In genomic region chr11:117137223-117138086, GRCh38 we compare ENCODE assay signal across 7 cellular contexts. TPM values are rescaled to one million over a fixed set of nuclear protein-coding genes. Genes with fewer than 3 reads are reported as not detected.
DNase-seq lines count a peak whose midpoint lies in the region; ATAC-seq, FAIRE-seq and TF ChIP-seq lines count a peak whose summit lies in the region.
"Not testable (repeated sequence)": the region's sequence is repeated elsewhere in the genome, so short reads cannot be mapped to it uniquely, and the experiment has no call there.

No MANE protein-coding gene starts in this region.

- CTCF ChIA-PET in A549 (lab: Yijun Ruan, JAX); PC-3 (lab: Charles Lee); HepG2 (lab: Yijun Ruan, JAX; ENCODE audit: low intra/inter-chr PET ratio, low total read pairs): not testable (repeated sequence)

- not testable (repeated sequence) for H3K36me3 Mint-ChIP-seq in activated naive CD8-positive, alpha-beta T cell treated with anti-CD3 and anti-CD28 coated beads, Interleukin-2, amount 50 U/mL, for 24 hours (ENCODE audit: low read depth)

- not testable (repeated sequence) for H3K27me3 Mint-ChIP-seq in activated naive CD8-positive, alpha-beta T cell treated with anti-CD3 and anti-CD28 coated beads, Interleukin-2, amount 50 U/mL, for 24 hours

- not testable (repeated sequence) for H2AFZ ChIP-seq in PC-3 (ENCODE audit: low read length); HepG2 (ENCODE audit: low read length)

- not testable (repeated sequence) for TF ChIP-seq POLR2A in A549 (IDR thresholded peaks at IDR 0.05; ENCODE audit: low read length); gastroesophageal sphincter (IDR thresholded peaks at IDR 0.05); HepG2 (IDR thresholded peaks at IDR 0.05; ENCODE audit: insufficient read depth in 1 of 2, low read depth in 2 of 2, low read length in 2 of 2)

- ATAC-seq in A549: peak; percentile 57 to 71; a peak in 5 of 6 replicates
- peak; percentile 60 for ATAC-seq in PC-3
- ATAC-seq in activated naive CD8-positive, alpha-beta T cell treated with anti-CD3 and anti-CD28 coated beads, Interleukin-2, amount 50 U/mL, for 24 hours: peak; percentile 15
- ATAC-seq in gastroesophageal sphincter: peak; percentile 80
- peak; percentile 85 for ATAC-seq in left ventricle myocardium superior
- peak; percentile 64 for ATAC-seq in HepG2
- peak; percentile 65 for ATAC-seq in sciatic nerve

- not testable (repeated sequence) for H3K27me3 ChIP-seq in PC-3 (ENCODE audit: low read length); gastroesophageal sphincter; HepG2 (ENCODE audit: control insufficient read depth in 1 of 2, insufficient read depth in 2 of 2, low read length in 2 of 2)

- not testable (repeated sequence) for H3K4me1 Mint-ChIP-seq in activated naive CD8-positive, alpha-beta T cell treated with anti-CD3 and anti-CD28 coated beads, Interleukin-2, amount 50 U/mL, for 24 hours

- not testable (repeated sequence) for TF ChIP-seq CTCF in A549 (IDR thresholded peaks at IDR 0.05); PC-3 (conservative IDR thresholded peaks at IDR 0.05; ENCODE audit: low read depth, low read length); gastroesophageal sphincter (IDR thresholded peaks at IDR 0.05); HepG2 (CRISPR knock-in tag; IDR thresholded peaks at IDR 0.05)

- H3K9ac ChIP-seq in PC-3 (ENCODE audit: low read length); HepG2 (ENCODE audit: insufficient read depth, low read depth, low read length): not testable (repeated sequence)

- not testable (repeated sequence) for TF ChIP-seq RAD21 in A549 (conservative IDR thresholded peaks at IDR 0.05 in 1 of 2, IDR thresholded peaks at IDR 0.05 in 1 of 2); HepG2 (CRISPR knock-in tag; IDR thresholded peaks at IDR 0.05)

- H3K27ac ChIP-seq in A549; PC-3 (ENCODE audit: low read length); HepG2 (ENCODE audit: extremely low read length, insufficient read depth, low read length): not testable (repeated sequence)
- H3K27ac ChIP-seq in gastroesophageal sphincter: peak overlapping the region in 2 of 4 donors; percentile 66 to 71

- in situ Hi-C loops in HepG2 (cut with HindIII; ENCODE audit: extremely low pct_ligation_motif_present, low pct_unique_long_range_greater_than_20kb): not testable (repeated sequence)

- not testable (repeated sequence) for H3K4me2 ChIP-seq in A549; PC-3 (ENCODE audit: low read length); HepG2 (ENCODE audit: low read depth, low read length)

- not testable (repeated sequence) for H3K4me3 Mint-ChIP-seq in activated naive CD8-positive, alpha-beta T cell treated with anti-CD3 and anti-CD28 coated beads, Interleukin-2, amount 50 U/mL, for 24 hours

- not testable (repeated sequence) for H3K9me2 ChIP-seq in PC-3 (replicated peaks; ENCODE audit: low read length)

- not testable (repeated sequence) for BruUV-seq in PC-3 (replicated peaks; lab: Mats Ljungman, UMichigan); HepG2 (replicated peaks; lab: Mats Ljungman, UMichigan)

- WGBS in A549 (ENCODE audit: missing lambda C conversion rate): no CpG with 5 or more reads among the region's 15 CpGs
- WGBS in gastroesophageal sphincter (ENCODE audit: low coverage in 1 of 2), 2 donors: no CpG with 5 or more reads among the region's 15 CpGs
- no CpG with 5 or more reads among the region's 15 CpGs for WGBS in HepG2 (ENCODE audit: low lambda C conversion rate)

- FAIRE-seq in A549 (lab: Jason Lieb, UNC); HepG2 (lab: Jason Lieb, UNC): not testable (repeated sequence)

- H3K27ac Mint-ChIP-seq in activated naive CD8-positive, alpha-beta T cell treated with anti-CD3 and anti-CD28 coated beads, Interleukin-2, amount 50 U/mL, for 24 hours: not testable (repeated sequence)

- H3K4me1 ChIP-seq in A549; PC-3 (ENCODE audit: insufficient read depth, low read length); gastroesophageal sphincter: not testable (repeated sequence)
- peaks cover 11% of the 10 kb centered on the region for H3K4me1 ChIP-seq in HepG2 (ENCODE audit: insufficient read depth, low read length)

- not testable (repeated sequence) for H3K36me3 ChIP-seq in PC-3 (ENCODE audit: low read depth, low read length); gastroesophageal sphincter; HepG2 (replicated peaks in 1 of 2; ENCODE audit: control insufficient read depth in 1 of 2, insufficient read depth in 2 of 2, low read length in 2 of 2)

- POLR2A ChIA-PET in A549 (lab: Yijun Ruan, JAX); PC-3 (lab: Charles Lee; ENCODE audit: unreplicated experiment); HepG2 (lab: Yijun Ruan, JAX): not testable (repeated sequence)

- not testable (repeated sequence) for DNase-seq in A549 (ENCODE audit: low read depth in 1 of 2, low spot score in 1 of 2); PC-3; activated naive CD8-positive, alpha-beta T cell treated with anti-CD3 and anti-CD28 coated beads, Interleukin-2, amount 50 U/mL, for 24 hours; left ventricle myocardium superior; HepG2 (ENCODE audit: low spot score); sciatic nerve (ENCODE audit: low spot score)

- H3K79me2 ChIP-seq in PC-3 (ENCODE audit: low read length); HepG2 (ENCODE audit: insufficient read depth, low read length): not testable (repeated sequence)

- not testable (repeated sequence) for H4K20me1 ChIP-seq in PC-3 (ENCODE audit: low read length); HepG2 (ENCODE audit: insufficient read depth, low read length)

- intact Hi-C loops in PC-3 (cut with micrococcal nuclease); left ventricle myocardium superior (cut with micrococcal nuclease); HepG2 (cut with micrococcal nuclease; ENCODE audit: unreplicated experiment); sciatic nerve (cut with DNase I): not testable (repeated sequence)

- H3K9me3 ChIP-seq in A549; PC-3 (ENCODE audit: low read length); gastroesophageal sphincter; HepG2 (ENCODE audit: low read length): not testable (repeated sequence)

- H3F3A ChIP-seq in PC-3 (ENCODE audit: low read length, unreplicated experiment): not testable (repeated sequence)

- H3K9me3 Mint-ChIP-seq in activated naive CD8-positive, alpha-beta T cell treated with anti-CD3 and anti-CD28 coated beads, Interleukin-2, amount 50 U/mL, for 24 hours: not testable (repeated sequence)

- not testable (repeated sequence) for H3K4me3 ChIP-seq in A549; PC-3 (ENCODE audit: low read length); gastroesophageal sphincter; HepG2 (replicated peaks in 1 of 3; ENCODE audit: insufficient read depth in 1 of 3, low read depth in 2 of 3, low read length in 3 of 3)

- not testable (repeated sequence) for TF ChIP-seq EP300 in A549 (IDR thresholded peaks at IDR 0.05); gastroesophageal sphincter (IDR thresholded peaks at IDR 0.05); HepG2 (IDR thresholded peaks at IDR 0.05; ENCODE audit: low read depth in 2 of 2, low read length in 2 of 2); HepG2 (CRISPR knock-in tag; IDR thresholded peaks at IDR 0.05; ENCODE audit: borderline replicate concordance)

RNA-seq across cellular contexts. Expression of gene PAFAH1B2, which starts 6.6 kb away (rescaled TPM):
- 47.8 and 55.3 TPM in 2 replicates for polyA plus RNA-seq in A549 (2011; rRNA removed)
- 15.0 and 15.1 TPM in 2 replicates for polyA plus RNA-seq in A549 (2012; cell fraction: cytosol; rRNA removed)
- polyA plus RNA-seq in A549 (2012; cell fraction: nucleus; rRNA removed): 9.5 and 10.2 TPM in 2 replicates
- 32.2 to 33.9 TPM (median 32.9 TPM) in 3 replicates for polyA plus RNA-seq in A549 (2017; fragmentation: RNase III; extraction: RNeasy Plus Mini Kit Qiagen cat#74134 plus additional on column Dnase treatment)
- polyA minus RNA-seq in A549 (2011; rRNA and poly(A)+ RNA removed): 134 and 169 TPM in 2 replicates
- total RNA-seq in PC-3 (2014; rRNA removed): 88.6 and 91.6 TPM in 2 replicates
- total RNA-seq in gastroesophageal sphincter: 10 to 100 TPM; 50.3 to 82.3 (median 63.2) TPM
- total RNA-seq in left ventricle myocardium superior: 51.4 TPM
- total RNA-seq in HepG2 (2016; rRNA removed; fragmentation: Illumina TruSeq; extraction: Trizol): 104 and 178 TPM in 2 replicates
- 34.4 and 37.3 TPM in 2 replicates for total RNA-seq in HepG2 (2016; cell fraction: cytosol; rRNA removed; fragmentation: Illumina TruSeq; extraction: Trizol; ENCODE audit: low read depth)
- total RNA-seq in HepG2 (2016; cell fraction: insoluble cytoplasmic fraction; rRNA removed; fragmentation: Illumina TruSeq; extraction: Trizol): 107 and 164 TPM in 2 replicates
- 37.1 and 43.1 TPM in 2 replicates for total RNA-seq in HepG2 (2016; cell fraction: membrane; rRNA removed; fragmentation: Illumina TruSeq; extraction: Trizol)
- 42.3 and 46.9 TPM in 2 replicates for total RNA-seq in HepG2 (2016; cell fraction: nucleus; rRNA removed; fragmentation: Illumina TruSeq; extraction: Trizol)
- 27.0 and 28.8 TPM in 2 replicates for polyA plus RNA-seq in HepG2 (2011; rRNA removed)
- polyA plus RNA-seq in HepG2 (2011; cell fraction: cytosol; rRNA removed): 21.8 and 24.3 TPM in 2 replicates
- polyA plus RNA-seq in HepG2 (2011; cell fraction: nucleus; rRNA removed): 15.1 and 15.4 TPM in 2 replicates
- polyA plus RNA-seq in HepG2 (2012): 23.9 and 26.9 TPM in 2 replicates
- 2.7 and 3.0 TPM in 2 replicates for polyA plus RNA-seq in HepG2 (2016; cell fraction: cytosol; fragmentation: Illumina TruSeq; extraction: Trizol; ENCODE audit: low read depth)
- 70.7 and 75.2 TPM in 2 replicates for polyA plus RNA-seq in HepG2 (2016; cell fraction: insoluble cytoplasmic fraction; fragmentation: Illumina TruSeq; extraction: Trizol; ENCODE audit: low read depth)
- polyA plus RNA-seq in HepG2 (2016; cell fraction: membrane; fragmentation: Illumina TruSeq; extraction: Trizol; ENCODE audit: low read depth): 12.5 and 14.8 TPM in 2 replicates
- polyA plus RNA-seq in HepG2 (2016; cell fraction: nucleus; fragmentation: Illumina TruSeq; extraction: Trizol; ENCODE audit: insufficient read depth, low read depth): 26.9 and 30.3 TPM in 2 replicates
- polyA minus RNA-seq in HepG2 (2011; rRNA and poly(A)+ RNA removed; ENCODE audit: low replicate concordance): 84.0 and 119 TPM in 2 replicates
- polyA minus RNA-seq in HepG2 (2011; cell fraction: cytosol; rRNA and poly(A)+ RNA removed): 68.8 and 69.8 TPM in 2 replicates
- 42.0 and 56.1 TPM in 2 replicates for polyA minus RNA-seq in HepG2 (2011; cell fraction: nucleus; rRNA and poly(A)+ RNA removed)
- total RNA-seq in sciatic nerve: 104 TPM

RNA-seq across cellular contexts. Expression of gene SIK3, which starts 39.2 kb away (rescaled TPM):
- polyA plus RNA-seq in A549 (2011; rRNA removed): 8.2 and 12.3 TPM in 2 replicates
- polyA plus RNA-seq in A549 (2012; cell fraction: cytosol; rRNA removed): 4.3 and 5.4 TPM in 2 replicates
- 10.6 and 12.8 TPM in 2 replicates for polyA plus RNA-seq in A549 (2012; cell fraction: nucleus; rRNA removed)
- 7.3 to 9.0 TPM (median 8.7 TPM) in 3 replicates for polyA plus RNA-seq in A549 (2017; fragmentation: RNase III; extraction: RNeasy Plus Mini Kit Qiagen cat#74134 plus additional on column Dnase treatment)
- polyA minus RNA-seq in A549 (2011; rRNA and poly(A)+ RNA removed): 17.8 and 25.0 TPM in 2 replicates
- total RNA-seq in PC-3 (2014; rRNA removed): 14.5 and 17.4 TPM in 2 replicates
- total RNA-seq in gastroesophageal sphincter: 10 to 100 TPM; 31.7 to 56.1 (median 45.3) TPM
- total RNA-seq in left ventricle myocardium superior: 31.9 TPM
- 9.8 and 11.3 TPM in 2 replicates for total RNA-seq in HepG2 (2016; rRNA removed; fragmentation: Illumina TruSeq; extraction: Trizol)
- 6.0 and 6.1 TPM in 2 replicates for total RNA-seq in HepG2 (2016; cell fraction: cytosol; rRNA removed; fragmentation: Illumina TruSeq; extraction: Trizol; ENCODE audit: low read depth)
- 9.5 and 11.9 TPM in 2 replicates for total RNA-seq in HepG2 (2016; cell fraction: insoluble cytoplasmic fraction; rRNA removed; fragmentation: Illumina TruSeq; extraction: Trizol)
- 9.6 and 12.4 TPM in 2 replicates for total RNA-seq in HepG2 (2016; cell fraction: membrane; rRNA removed; fragmentation: Illumina TruSeq; extraction: Trizol)
- 23.0 and 23.2 TPM in 2 replicates for total RNA-seq in HepG2 (2016; cell fraction: nucleus; rRNA removed; fragmentation: Illumina TruSeq; extraction: Trizol)
- polyA plus RNA-seq in HepG2 (2011; rRNA removed): 5.7 and 8.0 TPM in 2 replicates
- polyA plus RNA-seq in HepG2 (2011; cell fraction: cytosol; rRNA removed): 4.5 and 4.9 TPM in 2 replicates
- 27.4 and 30.5 TPM in 2 replicates for polyA plus RNA-seq in HepG2 (2011; cell fraction: nucleus; rRNA removed)
- polyA plus RNA-seq in HepG2 (2012): 16.2 and 16.5 TPM in 2 replicates
- 2.3 and 2.6 TPM in 2 replicates for polyA plus RNA-seq in HepG2 (2016; cell fraction: cytosol; fragmentation: Illumina TruSeq; extraction: Trizol; ENCODE audit: low read depth)
- 8.4 and 11.2 TPM in 2 replicates for polyA plus RNA-seq in HepG2 (2016; cell fraction: insoluble cytoplasmic fraction; fragmentation: Illumina TruSeq; extraction: Trizol; ENCODE audit: low read depth)
- polyA plus RNA-seq in HepG2 (2016; cell fraction: membrane; fragmentation: Illumina TruSeq; extraction: Trizol; ENCODE audit: low read depth): 4.2 and 5.0 TPM in 2 replicates
- polyA plus RNA-seq in HepG2 (2016; cell fraction: nucleus; fragmentation: Illumina TruSeq; extraction: Trizol; ENCODE audit: insufficient read depth, low read depth): 23.6 and 25.1 TPM in 2 replicates
- polyA minus RNA-seq in HepG2 (2011; rRNA and poly(A)+ RNA removed; ENCODE audit: low replicate concordance): 13.9 and 17.8 TPM in 2 replicates
- 5.2 and 6.9 TPM in 2 replicates for polyA minus RNA-seq in HepG2 (2011; cell fraction: cytosol; rRNA and poly(A)+ RNA removed)
- polyA minus RNA-seq in HepG2 (2011; cell fraction: nucleus; rRNA and poly(A)+ RNA removed): 37.6 and 53.8 TPM in 2 replicates
- 68.9 TPM for total RNA-seq in sciatic nerve

RNA-seq across cellular contexts. Expression of gene SIDT2, which starts 41.1 kb away (rescaled TPM):
- polyA plus RNA-seq in A549 (2011; rRNA removed) (8.5 and 15.4 TPM in 2 replicates), A549 (2017; fragmentation: RNase III; extraction: RNeasy Plus Mini Kit Qiagen cat#74134 plus additional on column Dnase treatment) (5.5 to 6.4 TPM (median 5.9 TPM) in 3 replicates), HepG2 (2011; rRNA removed) (26.8 and 28.0 TPM in 2 replicates)
- polyA plus RNA-seq in A549 (2012; cell fraction: cytosol; rRNA removed): 10.2 and 10.7 TPM in 2 replicates
- polyA plus RNA-seq in A549 (2012; cell fraction: nucleus; rRNA removed): 28.6 and 37.9 TPM in 2 replicates
- polyA minus RNA-seq in A549 (2011; rRNA and poly(A)+ RNA removed): 25.7 and 34.3 TPM in 2 replicates
- total RNA-seq in PC-3 (2014; rRNA removed) (13.6 and 22.7 TPM in 2 replicates), gastroesophageal sphincter (10 to 100 TPM; 15.3 to 50.1 (median 33.6) TPM), left ventricle myocardium superior (20.4 TPM), HepG2 (2016; rRNA removed; fragmentation: Illumina TruSeq; extraction: Trizol) (6.8 and 11.5 TPM in 2 replicates), sciatic nerve (94.4 TPM)
- 8.7 and 10.3 TPM in 2 replicates for total RNA-seq in HepG2 (2016; cell fraction: cytosol; rRNA removed; fragmentation: Illumina TruSeq; extraction: Trizol; ENCODE audit: low read depth)
- total RNA-seq in HepG2 (2016; cell fraction: insoluble cytoplasmic fraction; rRNA removed; fragmentation: Illumina TruSeq; extraction: Trizol): 6.4 and 12.0 TPM in 2 replicates
- total RNA-seq in HepG2 (2016; cell fraction: membrane; rRNA removed; fragmentation: Illumina TruSeq; extraction: Trizol): 8.6 and 9.5 TPM in 2 replicates
- 15.6 and 17.2 TPM in 2 replicates for total RNA-seq in HepG2 (2016; cell fraction: nucleus; rRNA removed; fragmentation: Illumina TruSeq; extraction: Trizol)
- 10.5 and 14.3 TPM in 2 replicates for polyA plus RNA-seq in HepG2 (2011; cell fraction: cytosol; rRNA removed)
- 82.0 and 109 TPM in 2 replicates for polyA plus RNA-seq in HepG2 (2011; cell fraction: nucleus; rRNA removed)
- polyA plus RNA-seq in HepG2 (2012): 15.1 and 15.4 TPM in 2 replicates
- 1.9 and 2.2 TPM in 2 replicates for polyA plus RNA-seq in HepG2 (2016; cell fraction: cytosol; fragmentation: Illumina TruSeq; extraction: Trizol; ENCODE audit: low read depth)
- 7.8 and 8.9 TPM in 2 replicates for polyA plus RNA-seq in HepG2 (2016; cell fraction: insoluble cytoplasmic fraction; fragmentation: Illumina TruSeq; extraction: Trizol; ENCODE audit: low read depth)
- polyA plus RNA-seq in HepG2 (2016; cell fraction: membrane; fragmentation: Illumina TruSeq; extraction: Trizol; ENCODE audit: low read depth): 6.0 and 6.6 TPM in 2 replicates
- polyA plus RNA-seq in HepG2 (2016; cell fraction: nucleus; fragmentation: Illumina TruSeq; extraction: Trizol; ENCODE audit: insufficient read depth, low read depth): 24.9 and 26.7 TPM in 2 replicates
- 25.1 and 71.4 TPM in 2 replicates for polyA minus RNA-seq in HepG2 (2011; rRNA and poly(A)+ RNA removed; ENCODE audit: low replicate concordance)
- 11.7 and 19.1 TPM in 2 replicates for polyA minus RNA-seq in HepG2 (2011; cell fraction: cytosol; rRNA and poly(A)+ RNA removed)
- polyA minus RNA-seq in HepG2 (2011; cell fraction: nucleus; rRNA and poly(A)+ RNA removed): 32.3 and 34.8 TPM in 2 replicates

Comparison
In these comparisons a context has a peak if more than half of its experiments do, and no peak if none do; other contexts are left out.
1. ATAC-seq: peak in every context shown above with its lines; median percentile 85 in left ventricle myocardium superior; 80 in gastroesophageal sphincter; 65 in sciatic nerve; 64 in A549; 64 in HepG2; 60 in PC-3; 15 in activated naive CD8-positive, alpha-beta T cell treated with anti-CD3 and anti-CD28 coated beads, Interleukin-2, amount 50 U/mL, for 24 hours.